ENCODE assay signal across 11 cellular contexts in genomic region chr5:111494350-111494999, GRCh38. TPM values are rescaled to one million over a fixed set of nuclear protein-coding genes. Genes with fewer than 3 reads are reported as not detected.
DNase-seq lines count a peak whose midpoint lies in the region; ATAC-seq, FAIRE-seq and TF ChIP-seq lines count a peak whose summit lies in the region.
"Had no signal": no experiment of that assay in that cellular context is flagged by ENCODE, and none has a peak within 500 bp of the region (broad histone marks: within the 10 kb centered on the region; RNA-seq: fewer than 3 reads in every experiment).

No MANE protein-coding gene starts in this region.

- H3K4me2 ChIP-seq in IMR-90 (ENCODE audit: low read depth, low read length) (no peak overlapping the region), astrocyte (ENCODE audit: low read length) (no peak overlapping the region), trophoblast cell (ENCODE audit: low read length) (no peak overlapping the region)

- H3K27me3 ChIP-seq in IMR-90 (ENCODE audit: control insufficient read depth, insufficient read depth, low read length) (no peaks in the 10 kb centered on the region), astrocyte (ENCODE audit: insufficient read depth, low read length) (no peaks in the 10 kb centered on the region), trophoblast cell (ENCODE audit: insufficient read depth, low read length) (no peaks in the 10 kb centered on the region), HAP-1 (ENCODE audit: low read depth) (no peaks in the 10 kb centered on the region)

- peak overlapping the region; percentile 79 for H2BK5ac ChIP-seq in IMR-90 (ENCODE audit: low read depth, low read length, poor library complexity, severe bottlenecking)
- peak overlapping the region; percentile 96 for H2BK5ac ChIP-seq in trophoblast cell (ENCODE audit: low read depth, low read length, poor library complexity)

- H2AFZ ChIP-seq in IMR-90 (replicated peaks; ENCODE audit: low read length, poor library complexity) (no peak overlapping the region), astrocyte (ENCODE audit: low read depth, low read length) (no peak overlapping the region), trophoblast cell (ENCODE audit: insufficient read depth, low read length, poor library complexity) (no peak overlapping the region)

- H3K9me1 ChIP-seq in IMR-90 (ENCODE audit: insufficient read depth, low read length) = no peaks in the 10 kb centered on the region

- no peak for TF ChIP-seq POLR2A in IMR-90 (IDR thresholded peaks at IDR 0.05; ENCODE audit: low read depth, low read length)

- POLR2A ChIA-PET in IMR-90 (lab: Charles Lee; ENCODE audit: unreplicated experiment) = no interaction called here

- no peak for TF ChIP-seq RAD21 in IMR-90 (IDR thresholded peaks at IDR 0.05; ENCODE audit: low read length)

- H3K36me3 ChIP-seq in IMR-90 (ENCODE audit: control insufficient read depth, insufficient read depth, low read length) = peaks cover 4% of the 10 kb centered on the region; the same call in 1 of the 2 replicates
- peaks cover 33% of the 10 kb centered on the region for H3K36me3 ChIP-seq in astrocyte (ENCODE audit: insufficient read depth, low read length)
- peaks cover 3 to 9% of the 10 kb centered on the region in 2 experiments for H3K36me3 ChIP-seq in trophoblast cell (ENCODE audit: control insufficient read depth in 1 of 2, insufficient read depth in 2 of 2, low read length in 2 of 2)
- peaks cover 3% of the 10 kb centered on the region; the same call in 1 of the 2 replicates for H3K36me3 ChIP-seq in HAP-1 (replicated peaks)

- H4K5ac ChIP-seq in IMR-90 (ENCODE audit: low read depth, low read length) = peak overlapping the region; percentile 97

- H3K79me1 ChIP-seq in IMR-90 (ENCODE audit: low read depth in 1 of 2, low read length in 2 of 2) (no peaks in the 10 kb centered on the region), trophoblast cell (ENCODE audit: low read length) (peaks cover 5% of the 10 kb centered on the region)

- H3K9me3 Mint-ChIP-seq in activated T-cell treated with anti-CD3 and anti-CD28 coated beads, Interleukin-2, amount 50 U/mL, for 24 hours = no peaks in the 10 kb centered on the region
- H3K9me3 Mint-ChIP-seq in astrocyte (ENCODE audit: unreplicated experiment) = no peaks in the 10 kb centered on the region
- H3K9me3 Mint-ChIP-seq: immature natural killer cell, neural crest cell had no signal

- H2BK12ac ChIP-seq in trophoblast cell (ENCODE audit: low read length) = peak overlapping the region; percentile 96

- CTCF ChIA-PET in IMR-90 (lab: Yijun Ruan, JAX) = no interaction called here

- no peak overlapping the region for H3K9ac ChIP-seq in IMR-90 (ENCODE audit: low read depth, low read length)
- H3K9ac ChIP-seq in astrocyte (ENCODE audit: low read length) = no peak overlapping the region
- H3K9ac ChIP-seq in trophoblast cell (ENCODE audit: low read length) = no peak overlapping the region

- H3K14ac ChIP-seq in IMR-90 (replicated peaks; ENCODE audit: low read depth, low read length) (peak overlapping the region; percentile 95), trophoblast cell (ENCODE audit: low read length) (peak overlapping the region; percentile 82)

- TF ChIP-seq CTCF in IMR-90 (conservative IDR thresholded peaks at IDR 0.05; ENCODE audit: low read depth, low read length) (no peak), astrocyte (IDR thresholded peaks at IDR 0.05; ENCODE audit: insufficient read depth, low read depth, low read length) (no peak)

- H2AK9ac ChIP-seq in IMR-90 (replicated peaks; ENCODE audit: low read depth, low read length, poor library complexity) = no peak overlapping the region

- no peaks in the 10 kb centered on the region for H3K27me3 Mint-ChIP-seq in activated T-cell treated with anti-CD3 and anti-CD28 coated beads, Interleukin-2, amount 50 U/mL, for 24 hours
- no peaks in the 10 kb centered on the region for H3K27me3 Mint-ChIP-seq in astrocyte (ENCODE audit: low read depth, unreplicated experiment)

- H3K27ac Mint-ChIP-seq in activated T-cell treated with anti-CD3 and anti-CD28 coated beads, Interleukin-2, amount 50 U/mL, for 24 hours = peak overlapping the region; percentile 67
- peak overlapping the region; percentile 95 for H3K27ac Mint-ChIP-seq in astrocyte (ENCODE audit: unreplicated experiment)

- H3K4ac ChIP-seq in IMR-90 (ENCODE audit: low read depth, low read length) (peak overlapping the region; percentile 86), trophoblast cell (ENCODE audit: low read depth, low read length) (no peak overlapping the region)

- no peak overlapping the region for H3K4me3 Mint-ChIP-seq in activated T-cell treated with anti-CD3 and anti-CD28 coated beads, Interleukin-2, amount 50 U/mL, for 24 hours
- H3K4me3 Mint-ChIP-seq in astrocyte (ENCODE audit: unreplicated experiment) = no peak overlapping the region
- H3K4me3 Mint-ChIP-seq: immature natural killer cell, neural crest cell had no signal

- H2AK5ac ChIP-seq in IMR-90 (ENCODE audit: low read depth, low read length) (no peak overlapping the region), trophoblast cell (ENCODE audit: low read length) (no peak overlapping the region)

- H3K9me3 ChIP-seq in IMR-90 (ENCODE audit: control insufficient read depth, insufficient read depth, low read length) (no peaks in the 10 kb centered on the region), astrocyte (ENCODE audit: insufficient read depth, low read depth, low read length) (no peaks in the 10 kb centered on the region), trophoblast cell (ENCODE audit: insufficient read depth, low read depth, low read length) (no peaks in the 10 kb centered on the region), HAP-1 (no peaks in the 10 kb centered on the region)

- WGBS in IMR-90 (ENCODE audit: extremely low coverage in 2 of 2, insufficient read length in 1 of 2), 2 experiments = no CpG with 5 or more reads among the region's 2 CpGs
- WGBS in trophoblast cell (ENCODE audit: extremely low coverage, insufficient coverage, insufficient read length) = no CpG with 5 or more reads among the region's 2 CpGs

- H3K36me3 Mint-ChIP-seq in activated T-cell treated with anti-CD3 and anti-CD28 coated beads, Interleukin-2, amount 50 U/mL, for 24 hours (ENCODE audit: low read depth) = peaks cover 65% of the 10 kb centered on the region
- H3K36me3 Mint-ChIP-seq in astrocyte (ENCODE audit: low read depth, unreplicated experiment) = peaks cover 5% of the 10 kb centered on the region

- ATAC-seq in IMR-90 (ENCODE audit: low read depth) = no peak
- no peak for ATAC-seq in HG03045 (IDR thresholded peaks at IDR 0.05; ENCODE audit: unreplicated experiment)
- ATAC-seq in GM18858 (IDR thresholded peaks at IDR 0.05; ENCODE audit: unreplicated experiment) = no peak

- in situ Hi-C loops in IMR-90 (cut with MboI; ENCODE audit: low sequenced_read_pairs) = no loop called here
- in situ Hi-C loops in HAP-1 (cut with MboI; ENCODE audit: low sequenced_read_pairs) = no loop called here

- H3K27ac ChIP-seq in IMR-90 (ENCODE audit: insufficient read depth, low read length) = peak overlapping the region; percentile 37; the same call in 1 of the 2 replicates
- peak overlapping the region; percentile 5 for H3K27ac ChIP-seq in astrocyte (ENCODE audit: low read depth, low read length)
- H3K27ac ChIP-seq in trophoblast cell (ENCODE audit: low read depth, low read length) = peak overlapping the region; percentile 14

- DNase-seq in activated T-cell treated with anti-CD3 and anti-CD28 coated beads, Interleukin-2, amount 50 U/mL, for 24 hours = no peak
- no peak for DNase-seq in activated T-cell treated with anti-CD3 and anti-CD28 coated beads, Interleukin-2, amount 50 U/mL, for 1 hour
- DNase-seq in IMR-90 (peak; percentile 23), astrocyte (ENCODE audit: low read depth) (no peak), trophoblast cell (peak; percentile 8 to 45), HAP-1 (ENCODE audit: low spot score in 2 of 2) (no peak)
- DNase-seq: immature natural killer cell, NCI-H2029 had no signal

- H4K8ac ChIP-seq in IMR-90 (ENCODE audit: low read depth in 2 of 2, low read length in 2 of 2) (peak overlapping the region; percentile 80 to 83; a peak in 3 of 4 replicates), trophoblast cell (ENCODE audit: low read depth, low read length) (peak overlapping the region; percentile 93)

- H4K91ac ChIP-seq in IMR-90 (ENCODE audit: insufficient read depth, low read depth, low read length) (peak overlapping the region; percentile 91), trophoblast cell (ENCODE audit: low read depth, low read length) (peak overlapping the region; percentile 89)

- no peak for FAIRE-seq in astrocyte (lab: Jason Lieb, UNC)

- peaks cover 18% of the 10 kb centered on the region for H3K4me1 Mint-ChIP-seq in activated T-cell treated with anti-CD3 and anti-CD28 coated beads, Interleukin-2, amount 50 U/mL, for 24 hours (ENCODE audit: low read depth)
- peaks cover 5% of the 10 kb centered on the region for H3K4me1 Mint-ChIP-seq in astrocyte (ENCODE audit: low read depth, unreplicated experiment)
- H3K4me1 Mint-ChIP-seq: neural crest cell had no signal

- H4K20me1 ChIP-seq in IMR-90 (ENCODE audit: insufficient read depth, low read length) (no peaks in the 10 kb centered on the region), astrocyte (ENCODE audit: insufficient read depth, low read length) (no peaks in the 10 kb centered on the region)

- H2BK20ac ChIP-seq in IMR-90 (ENCODE audit: low read depth, low read length) = peak overlapping the region; percentile 89

- H2BK15ac ChIP-seq in IMR-90 (ENCODE audit: low read depth, low read length) = no peak overlapping the region

- no peaks in the 10 kb centered on the region for H3K4me1 ChIP-seq in IMR-90 (ENCODE audit: control insufficient read depth, insufficient read depth, low read length)
- no peaks in the 10 kb centered on the region for H3K4me1 ChIP-seq in astrocyte (ENCODE audit: insufficient read depth, low read length)
- H3K4me1 ChIP-seq in trophoblast cell (ENCODE audit: control insufficient read depth in 1 of 2, insufficient read depth in 2 of 2, low read length in 2 of 2) = no peaks in the 10 kb centered on the region
- no peaks in the 10 kb centered on the region for H3K4me1 ChIP-seq in HAP-1

- H3K4me3 ChIP-seq in IMR-90 (ENCODE audit: insufficient read depth, low read depth, low read length) = no peak overlapping the region
- H3K4me3 ChIP-seq in astrocyte (ENCODE audit: insufficient read depth, low read depth, low read length) = no peak overlapping the region
- no peak overlapping the region for H3K4me3 ChIP-seq in trophoblast cell (ENCODE audit: low read depth, low read length)
- no peak overlapping the region for H3K4me3 ChIP-seq in HAP-1

- peak overlapping the region; percentile 70 for H4K12ac ChIP-seq in trophoblast cell (ENCODE audit: low read depth, low read length)

- no peak overlapping the region for H3K56ac ChIP-seq in IMR-90 (ENCODE audit: extremely low read depth, insufficient read depth, low read length)

- H2BK120ac ChIP-seq in IMR-90 (ENCODE audit: low read depth, low read length) (peak overlapping the region; percentile 96), trophoblast cell (ENCODE audit: insufficient read depth, low read length, poor library complexity) (peak overlapping the region; percentile 98)

- dilution Hi-C loops in IMR-90 (cut with HindIII; ENCODE audit: low sequenced_read_pairs, unreplicated experiment) = no loop called here

- intact Hi-C loops in IMR-90 (cut with micrococcal nuclease) = no loop called here

- no peaks in the 10 kb centered on the region for H3K79me2 ChIP-seq in astrocyte (ENCODE audit: insufficient read depth, low read length)
- no peaks in the 10 kb centered on the region for H3K79me2 ChIP-seq in trophoblast cell (ENCODE audit: control insufficient read depth, insufficient read depth, low read length, poor library complexity)

- H3K23ac ChIP-seq in IMR-90 (ENCODE audit: low read depth, low read length) (peak overlapping the region; percentile 54; the same call in 1 of the 2 replicates), trophoblast cell (ENCODE audit: low read length) (no peak overlapping the region)

- H3K18ac ChIP-seq in IMR-90 (ENCODE audit: low read depth, low read length) = peak overlapping the region; percentile 98
- H3K18ac ChIP-seq in trophoblast cell (ENCODE audit: low read length) = no peak overlapping the region

- no TSS peak for BruUV-seq in IMR-90 (replicated peaks; lab: Mats Ljungman, UMichigan)

RNA-seq across cellular contexts. Expression of gene STARD4, which starts 17.9 kb away (rescaled TPM):
- total RNA-seq in IMR-90 (2012; rRNA removed) = 30.3 and 63.0 TPM in 2 replicates
- 15.9 and 21.5 TPM in 2 replicates for polyA plus RNA-seq in IMR-90 (2012; rRNA removed)
- 4.1 and 10.6 TPM in 2 replicates for polyA plus RNA-seq in IMR-90 (2012; cell fraction: cytosol; rRNA removed)
- polyA plus RNA-seq in IMR-90 (2012; cell fraction: nucleus; rRNA removed; ENCODE audit: low replicate concordance) = 4.4 and 26.9 TPM in 2 replicates
- total RNA-seq in astrocyte = 68.5 and 84.9 TPM in 2 replicates
- 50.0 and 51.0 TPM in 2 replicates for polyA plus RNA-seq in trophoblast cell (2013)

Comparison
In these comparisons a context has a peak if more than half of its experiments do, and no peak if none do; other contexts are left out.
1. DNase-seq: peak in IMR-90 (single experiment) and trophoblast cell (2 of 2); none in activated T-cell treated with anti-CD3 and anti-CD28 coated beads, Interleukin-2, amount 50 U/mL, for 24 hours (single experiment), activated T-cell treated with anti-CD3 and anti-CD28 coated beads, Interleukin-2, amount 50 U/mL, for 1 hour (single experiment), astrocyte (single experiment) and HAP-1 (0 of 2).
2. Peak in every context shown above with its lines, with median percentiles within 50 percentile points of each other: H3K27ac ChIP-seq.